16 cellular contexts compared by ENCODE assay signal in genomic region chr1:64519921-64520320, GRCh38. TPM values are rescaled to one million over a fixed set of nuclear protein-coding genes. Genes with fewer than 3 reads are reported as not detected.
DNase-seq lines count a peak whose midpoint lies in the region; ATAC-seq lines count a peak whose summit lies in the region.
"Had no signal": no experiment of that assay in that cellular context is flagged by ENCODE, and none has a peak within 500 bp of the region (broad histone marks: within the 10 kb centered on the region; RNA-seq: fewer than 3 reads in every experiment).

No MANE protein-coding gene starts in this region.

- H3F3A ChIP-seq in GM23248 (ENCODE audit: insufficient read depth), result peaks cover 42% of the 10 kb centered on the region

- in situ Hi-C loops in GM23248 (cut with MboI), result no loop called here

- no peaks in the 10 kb centered on the region for H3K36me3 ChIP-seq in GM23248 (ENCODE audit: low read depth)
- no peaks in the 10 kb centered on the region for H3K36me3 ChIP-seq in rectal smooth muscle tissue (ENCODE audit: control insufficient read depth, insufficient read depth, low read length)
- H3K36me3 ChIP-seq: right lobe of liver had no signal

- no peaks in the 10 kb centered on the region for H3K79me2 ChIP-seq in GM23248 (ENCODE audit: insufficient read depth)

- H3K27ac ChIP-seq in GM23248 (no peak overlapping the region), right cardiac atrium (ENCODE audit: low read length) (no peak overlapping the region), rectal smooth muscle tissue (ENCODE audit: low read depth, low read length) (no peak overlapping the region)
- H3K27ac ChIP-seq: right lobe of liver had no signal

- H2AFZ ChIP-seq in GM23248, result no peak overlapping the region

- no peak overlapping the region for H3K4me2 ChIP-seq in GM23248 (ENCODE audit: unreplicated experiment)

- H3K27me3 ChIP-seq in GM23248 (replicated peaks; ENCODE audit: insufficient read depth) (no peaks in the 10 kb centered on the region), right cardiac atrium (ENCODE audit: control insufficient read depth, insufficient read depth) (no peaks in the 10 kb centered on the region), rectal smooth muscle tissue (ENCODE audit: control insufficient read depth, insufficient read depth, low read length) (no peaks in the 10 kb centered on the region)
- H3K27me3 ChIP-seq: right lobe of liver had no signal

- peak; percentile 46 for DNase-seq in GM23248
- DNase-seq in amniotic epithelial cell (ENCODE audit: low read depth), result peak; percentile 47
- DNase-seq in right cardiac atrium, result peak; percentile 46 to 71 (median 52)
- DNase-seq in activated CD8-positive, alpha-beta memory T cell treated with anti-CD3 and anti-CD28 coated beads, Interleukin-2, amount 50 U/mL, for 4 hours, result no peak
- no peak for DNase-seq in pons (ENCODE audit: low spot score)
- DNase-seq in DMS 273 (lab: John Stamatoyannopoulos, UW; ENCODE audit: unreplicated experiment), result no peak
- DNase-seq in NCI-H69 (lab: John Stamatoyannopoulos, UW), result no peak
- DNase-seq: activated CD4-positive, CD25-positive, alpha-beta regulatory T cell; activated CD8-positive, alpha-beta memory T cell treated with anti-CD3 and anti-CD28 coated beads for 24 hours; KG1; NCI-H2107; NCI-H526; nucleus accumbens; right lobe of liver had no signal

- 72 to 76% methylated on average over 3 of the region's 3 CpGs for whole genome bisulfite sequencing in GM23248 (ENCODE audit: low coverage in 1 of 2, low lambda C conversion rate in 2 of 2, missing lambda C conversion rate in 2 of 2), 2 experiments
- WGBS in right cardiac atrium, result 36% methylated on average over 3 of the region's 3 CpGs

- H4K20me1 ChIP-seq in GM23248 (ENCODE audit: insufficient read depth), result no peaks in the 10 kb centered on the region

- H3K9me3 ChIP-seq in GM23248 (ENCODE audit: low read depth) (no peaks in the 10 kb centered on the region), right cardiac atrium (ENCODE audit: control insufficient read depth, low read length) (no peaks in the 10 kb centered on the region)
- H3K9me3 ChIP-seq: right lobe of liver had no signal

- intact Hi-C loops in right cardiac atrium (cut with DNase I), result no loop called here

- H3K9ac ChIP-seq in GM23248, result no peak overlapping the region
- no peak overlapping the region for H3K9ac ChIP-seq in rectal smooth muscle tissue (ENCODE audit: low read length)

- H3K4me1 ChIP-seq in GM23248 (ENCODE audit: insufficient read depth) (peaks cover 43% of the 10 kb centered on the region), right cardiac atrium (ENCODE audit: control insufficient read depth, insufficient read depth, low read length) (peaks cover 2% of the 10 kb centered on the region), rectal smooth muscle tissue (ENCODE audit: control insufficient read depth, insufficient read depth, low read length) (peaks cover 25% of the 10 kb centered on the region)

- no peak overlapping the region for H3K4me3 ChIP-seq in GM23248
- H3K4me3 ChIP-seq in right cardiac atrium (ENCODE audit: low read length), result no peak overlapping the region
- peak overlapping the region; percentile 21 for H3K4me3 ChIP-seq in rectal smooth muscle tissue (ENCODE audit: low read length)
- H3K4me3 ChIP-seq: right lobe of liver had no signal

- ATAC-seq in right cardiac atrium, result peak; percentile 59 to 82

- H3K9me2 ChIP-seq in GM23248 (ENCODE audit: insufficient read depth), result no peaks in the 10 kb centered on the region

RNA-seq across cellular contexts. Expression of gene CACHD1, which starts 50.0 kb away (rescaled TPM):
- 5.6 and 9.3 TPM in 2 replicates for total RNA-seq in GM23248 (2014; rRNA removed; shearing (Covaris generic))
- polyA plus RNA-seq in GM23248 (2016; fragmentation: Nextera tagmentation; extraction: Ambion mirVana) (1.4 and 1.9 TPM in 2 replicates), right cardiac atrium (1.6 TPM)
- 1 to 10 TPM; 2.5 to 6.4 (median 3.7) TPM for total RNA-seq in right cardiac atrium
- total RNA-seq: OCI-LY7 had no signal

Comparison
In these comparisons a context has a peak if more than half of its experiments do, and no peak if none do; other contexts are left out.
1. DNase-seq: peak in GM23248 (single experiment), amniotic epithelial cell (single experiment) and right cardiac atrium (3 of 3); none in activated CD8-positive, alpha-beta memory T cell treated with anti-CD3 and anti-CD28 coated beads, Interleukin-2, amount 50 U/mL, for 4 hours (single experiment), pons (single experiment), DMS 273 (single experiment) and NCI-H69 (single experiment).